In the genomic region with DNA sequence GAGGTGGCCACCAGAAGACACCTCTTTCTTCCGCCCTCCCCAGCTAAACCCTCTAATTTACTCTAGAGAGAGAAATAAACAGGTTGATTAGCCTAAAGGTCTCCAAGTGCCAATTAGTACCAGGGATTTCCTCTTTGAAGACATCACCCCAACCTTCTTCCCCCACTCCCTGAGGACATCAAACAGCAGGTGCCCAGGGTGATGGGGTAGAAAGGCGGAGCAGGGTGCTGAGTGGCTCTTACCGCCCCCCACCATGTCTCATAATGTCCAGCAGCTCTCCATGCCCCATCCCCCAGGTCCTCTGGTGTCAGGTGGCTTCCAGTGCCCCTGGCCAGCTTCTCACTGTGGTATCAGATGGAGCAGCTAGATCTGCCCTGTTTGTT, we compare ENCODE assay signal across 1 cellular context.
TF ChIP-seq lines count a peak whose summit lies in the region.

No MANE protein-coding gene starts in this region.

TF ChIP-seq in H1, 55 proteins besides CTCF, POLR2A, EP300 and RAD21:
- TF ChIP-seq CREB1 (IDR thresholded peaks at IDR 0.05) (no peak), RBBP5 (IDR thresholded peaks at IDR 0.05; ENCODE audit: borderline replicate concordance, low read depth, low read length) (no peak), TBP (IDR thresholded peaks at IDR 0.05; ENCODE audit: low read depth, low read length) (no peak)
